Comparison of ENCODE assay signal across 8 cellular contexts in the genomic region with DNA sequence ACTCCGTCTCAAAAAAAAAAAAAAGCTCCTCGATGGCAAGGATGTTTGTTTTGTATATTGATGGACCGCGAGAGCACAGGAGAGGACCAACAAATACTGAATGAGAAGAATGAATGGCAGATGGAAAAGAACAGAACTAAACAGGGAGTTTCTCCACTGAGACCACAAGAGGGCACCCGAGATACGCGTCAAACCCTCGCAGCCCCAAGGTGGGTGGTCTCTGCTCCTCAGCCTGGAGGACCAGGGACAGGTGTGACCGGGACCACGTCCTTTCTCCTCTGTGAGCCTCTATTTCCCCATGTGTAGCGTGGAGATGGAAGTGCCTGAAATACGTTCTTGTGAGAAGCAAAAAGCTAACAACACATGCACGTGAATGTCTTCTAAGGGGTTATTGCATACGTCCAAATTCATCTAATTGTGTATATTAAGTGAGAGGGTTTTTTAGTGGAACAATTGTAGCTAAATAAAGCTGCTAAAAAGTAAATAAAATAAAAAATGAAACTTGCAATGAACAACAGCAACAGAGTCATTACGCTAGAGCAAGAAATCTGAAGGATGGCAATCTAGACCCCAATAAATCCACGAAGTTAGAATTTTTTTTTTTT. TPM values are rescaled to one million over a fixed set of nuclear protein-coding genes. Genes with fewer than 3 reads are reported as not detected.
DNase-seq lines count a peak whose midpoint lies in the region; ATAC-seq and TF ChIP-seq lines count a peak whose summit lies in the region.

No MANE protein-coding gene starts in this region.

- peak; percentile 92 for TF ChIP-seq CTCF in VCaP (conservative IDR thresholded peaks at IDR 0.05)
- peak; percentile 78 for TF ChIP-seq CTCF in neural cell (IDR thresholded peaks at IDR 0.05; ENCODE audit: poor library complexity, severe bottlenecking)

- no peaks in the 10 kb centered on the region for H4K20me1 ChIP-seq in neural cell (ENCODE audit: insufficient read depth)

- peak; percentile 45 for DNase-seq in stimulated activated CD4-positive, alpha-beta T cell treated with anti-CD3 and anti-CD28 coated beads, Interleukin-4, amount 100 ng/mL, for 24 hours
- no peak for DNase-seq in stimulated activated CD4-positive, alpha-beta T cell treated with anti-CD3 and anti-CD28 coated beads, Interleukin-1b, Interleukin-23, amount 100 ng/mL, for 48 hours
- DNase-seq in NCI-H1048 (lab: John Stamatoyannopoulos, UW), result peak; percentile 15

- H3K27me3 ChIP-seq in neural cell (ENCODE audit: insufficient read depth, low read depth, low read length), result no peaks in the 10 kb centered on the region

- no peak overlapping the region for H3K4me2 ChIP-seq in neural cell (ENCODE audit: low read length)

- no peaks in the 10 kb centered on the region for H3K36me3 ChIP-seq in neural cell (ENCODE audit: insufficient read depth, low read length)

- H3K9me2 ChIP-seq in neural cell (ENCODE audit: insufficient read depth, low read length), result no peaks in the 10 kb centered on the region

- H3K9ac ChIP-seq in neural cell (ENCODE audit: low read length), result no peak overlapping the region

- peak; percentile 68 for TF ChIP-seq RAD21 in neural cell (conservative IDR thresholded peaks at IDR 0.05)

- H2AFZ ChIP-seq in neural cell (ENCODE audit: low read depth, low read length), result no peak overlapping the region

- peak overlapping the region; percentile 33 for H3K4me3 ChIP-seq in neural cell (ENCODE audit: low read length)

- H3K79me2 ChIP-seq in neural cell (replicated peaks; ENCODE audit: insufficient read depth, low read length), result no peaks in the 10 kb centered on the region

- H3K27ac ChIP-seq in VCaP (no peak overlapping the region), neural cell (ENCODE audit: low read length) (no peak overlapping the region)

- no peaks in the 10 kb centered on the region for H3F3A ChIP-seq in neural cell (ENCODE audit: insufficient read depth, low read length, poor library complexity, severe bottlenecking)

- TF ChIP-seq EP300 in neural cell (conservative IDR thresholded peaks at IDR 0.05; ENCODE audit: poor library complexity, severe bottlenecking), result no peak

- H3K9me3 ChIP-seq in neural cell (ENCODE audit: low read length), result no peaks in the 10 kb centered on the region

- ATAC-seq in esophagus mucosa (peak; percentile 29), GM19023 (IDR thresholded peaks at IDR 0.05; ENCODE audit: unreplicated experiment) (no peak), HG03045 (IDR thresholded peaks at IDR 0.05; ENCODE audit: unreplicated experiment) (no peak)

TF ChIP-seq in neural cell, 6 proteins besides CTCF, POLR2A, EP300 and RAD21:
- TF ChIP-seq MXI1 (conservative IDR thresholded peaks at IDR 0.05; ENCODE audit: poor library complexity, severe bottlenecking) (no peak), SMC3 (conservative IDR thresholded peaks at IDR 0.05; ENCODE audit: poor library complexity) (peak; percentile 66)

RNA-seq across cellular contexts. Expression of a gene that starts 8.3 kb away (rescaled TPM):
- total RNA-seq in esophagus mucosa, result 18.2 TPM
- not detected in 2 replicates for polyA plus RNA-seq in neural cell
- not detected in 2 replicates for polyA minus RNA-seq in neural cell

RNA-seq across cellular contexts. Expression of a gene that starts 17.9 kb away (rescaled TPM):
- 7.2 TPM for total RNA-seq in esophagus mucosa
- polyA plus RNA-seq in neural cell, result 0.58 and 0.82 TPM in 2 replicates
- polyA minus RNA-seq in neural cell, result 1.5 and 2.2 TPM in 2 replicates

RNA-seq across cellular contexts. Expression of a gene that starts 21.2 kb away (rescaled TPM):
- total RNA-seq in esophagus mucosa, result not detected
- polyA plus RNA-seq in neural cell, result not detected in 2 replicates
- polyA minus RNA-seq in neural cell, result not detected in 2 replicates

RNA-seq across cellular contexts. Expression of a gene that starts 32.4 kb away (rescaled TPM):
- 38.5 TPM for total RNA-seq in esophagus mucosa
- polyA plus RNA-seq in neural cell, result 24.2 and 50.8 TPM in 2 replicates
- 54.8 and 72.5 TPM in 2 replicates for polyA minus RNA-seq in neural cell
